8 cellular contexts compared by ENCODE assay signal in genomic region chr14:49634547-49635334, GRCh38. TPM values are rescaled to one million over a fixed set of nuclear protein-coding genes. Genes with fewer than 3 reads are reported as not detected.
DNase-seq lines count a peak whose midpoint lies in the region; ATAC-seq, FAIRE-seq and TF ChIP-seq lines count a peak whose summit lies in the region.

TSS of gene DNAAF2 (minus strand) at chr14:49635244. CDS start at chr14:49635149, 95 bp downstream.

- H3K27me3 ChIP-seq in BLaER1 treated with 17β-estradiol and CSF1 and Interleukin-3, amounts not matched to agents 10 nM and 100 nM = no peaks in the 10 kb centered on the region
- H3K27me3 ChIP-seq in H1 (replicated peaks in 1 of 4; ENCODE audit: control insufficient read depth in 3 of 4, extremely low read depth in 1 of 4, insufficient read depth in 3 of 4, low read length in 3 of 4) = no peaks in the 10 kb centered on the region

- peaks cover 47% of the 10 kb centered on the region for H3K4me1 Mint-ChIP-seq in activated CD8-positive, alpha-beta memory T cell treated with anti-CD3 and anti-CD28 coated beads, Interleukin-2, amount 10 ng/mL, durations not matched to agents 7 days and 5 days
- H3K4me1 Mint-ChIP-seq in mesothelial cell of epicardium = peaks cover 38% of the 10 kb centered on the region

- no peak within 1 kb of the TSS for H3K14ac ChIP-seq in H1 (ENCODE audit: insufficient read length)

- H2AK5ac ChIP-seq in H1 (ENCODE audit: low read depth, low read length) = no peak within 1 kb of the TSS

- H4K8ac ChIP-seq in H1 (ENCODE audit: extremely low read depth, insufficient read depth, low read length) = peak within 1 kb of the TSS; percentile 96

- H3K18ac ChIP-seq in H1 (ENCODE audit: extremely low read depth, low read length) = peak within 1 kb of the TSS; percentile 99

- no peak within 1 kb of the TSS for H2BK120ac ChIP-seq in H1 (replicated peaks; ENCODE audit: low read depth, low read length)

- H4K5ac ChIP-seq in H1 (ENCODE audit: insufficient read length, low read depth, low read length) = peak within 1 kb of the TSS; percentile 96

- peaks cover 11% of the 10 kb centered on the region; the same call in 1 of the 2 replicates for H3K23me2 ChIP-seq in H1 (ENCODE audit: low read depth, low read length)

- peaks cover 26% of the 10 kb centered on the region for H3K36me3 Mint-ChIP-seq in activated CD8-positive, alpha-beta memory T cell treated with anti-CD3 and anti-CD28 coated beads, Interleukin-2, amount 10 ng/mL, durations not matched to agents 7 days and 5 days
- H3K36me3 Mint-ChIP-seq in mesothelial cell of epicardium = peaks cover 6% of the 10 kb centered on the region

- TF ChIP-seq EP300 in H1 (IDR thresholded peaks at IDR 0.05; ENCODE audit: borderline replicate concordance in 1 of 2, low read depth in 2 of 2, low read length in 2 of 2) = no peak

- TF ChIP-seq RAD21 in H1 (IDR thresholded peaks at IDR 0.05 in 1 of 2, conservative IDR thresholded peaks at IDR 0.05 in 1 of 2; ENCODE audit: low read depth in 2 of 2, low read length in 2 of 2) = no peak

- peak within 1 kb of the TSS; percentile 87 for H3K4me3 Mint-ChIP-seq in activated CD8-positive, alpha-beta memory T cell treated with anti-CD3 and anti-CD28 coated beads, Interleukin-2, amount 10 ng/mL, durations not matched to agents 7 days and 5 days
- H3K4me3 Mint-ChIP-seq in mesothelial cell of epicardium = peak within 1 kb of the TSS; percentile 94

- H2BK15ac ChIP-seq in H1 (ENCODE audit: low read length) = no peak within 1 kb of the TSS

- 0 out of 2 replicates have a peak, but pooled peaks cover 6% of the 10 kb centered on the region for H3K79me1 ChIP-seq in H1 (ENCODE audit: low read depth, low read length)

- H3K56ac ChIP-seq in H1 (replicated peaks; ENCODE audit: insufficient read length, low read depth, low read length) = peak within 1 kb of the TSS; percentile 97

- H3K23ac ChIP-seq in H1 (ENCODE audit: insufficient read length) = no peak within 1 kb of the TSS

- peaks cover 30 to 56% (median 41%) of the 10 kb centered on the region in 10 experiments for H3K4me1 ChIP-seq in BLaER1 treated with 17β-estradiol and CSF1 and Interleukin-3, amounts not matched to agents 10 nM and 100 nM
- H3K4me1 ChIP-seq in H1 (replicated peaks in 1 of 4; ENCODE audit: control insufficient read depth in 3 of 4, insufficient read depth in 4 of 4, low read length in 3 of 4) = no peaks in the 10 kb centered on the region

- H3K9me3 Mint-ChIP-seq in activated CD8-positive, alpha-beta memory T cell treated with anti-CD3 and anti-CD28 coated beads, Interleukin-2, amount 10 ng/mL, durations not matched to agents 7 days and 5 days (ENCODE audit: low read depth) = no peaks in the 10 kb centered on the region
- no peaks in the 10 kb centered on the region for H3K9me3 Mint-ChIP-seq in mesothelial cell of epicardium

- H3K9me3 ChIP-seq in BLaER1 treated with 17β-estradiol and CSF1 and Interleukin-3, amounts not matched to agents 10 nM and 100 nM (replicated peaks in 1 of 11) = no peaks in the 10 kb centered on the region
- no peaks in the 10 kb centered on the region for H3K9me3 ChIP-seq in H1 (ENCODE audit: insufficient read depth in 2 of 2, low read depth in 1 of 2, low read length in 1 of 2)

- DNase-seq in NCI-H748 treated with DMSO at 0.1 percent for 48 hours (lab: John Stamatoyannopoulos, UW) (peak; percentile 61), H1 (ENCODE audit: low read depth in 1 of 2, low spot score in 2 of 2) (peak in 1 of 2 experiments; percentile 67), mesothelial cell of epicardium (ENCODE audit: low spot score in 2 of 2, unreplicated experiment in 2 of 2) (peak; percentile 54 to 77)
- DNase-seq in activated CD8-positive, alpha-beta memory T cell treated with anti-CD3 and anti-CD28 coated beads, Interleukin-2, amount 10 ng/mL, durations not matched to agents 7 days and 5 days = peak; percentile 78
- DNase-seq in stimulated activated CD8-positive, alpha-beta memory T cell treated with anti-CD3 and anti-CD28 coated beads, Interleukin-4, amount 100 ng/mL, for 24 hours (ENCODE audit: low read depth) = peak; percentile 32

- H3K4me2 ChIP-seq in BLaER1 treated with 17β-estradiol and CSF1 and Interleukin-3, amounts not matched to agents 10 nM and 100 nM = peak within 1 kb of the TSS; percentile 76 to 95 (median 89)
- peak within 1 kb of the TSS; percentile 72 to 93 for H3K4me2 ChIP-seq in H1 (ENCODE audit: insufficient read depth in 1 of 2, low read depth in 2 of 2, low read length in 2 of 2)

- H4K91ac ChIP-seq in H1 (replicated peaks; ENCODE audit: insufficient read length, low read length) = peak within 1 kb of the TSS; percentile 89

- H2BK12ac ChIP-seq in H1 (ENCODE audit: low read depth, low read length) = peak within 1 kb of the TSS; percentile 17; the same call in 1 of the 2 replicates

- CTCF ChIA-PET in activated CD8-positive, alpha-beta memory T cell treated with anti-CD3 and anti-CD28 coated beads, Interleukin-2, amount 10 ng/mL, durations not matched to agents 7 days and 5 days (lab: Charles Lee) = interaction anchor here (0.8 to 2.6 kb wide), 29 partner anchors 8 to 686 kb away, joined by 3 to 32 read pairs (median 5); partner anchors contain the start of genes KLHDC1, KLHDC2, LRR1 and MGAT2
- CTCF ChIA-PET in H1 (lab: Charles Lee; ENCODE audit: partially characterized antibody) = interaction anchor here (0.6 to 2.5 kb wide), 12 partner anchors 9 to 217 kb away, joined by 3 to 16 read pairs (median 5); partner anchors contain the start of genes KLHDC2, MGAT2, NEMF and RPL36AL

- H3K27me3 Mint-ChIP-seq in activated CD8-positive, alpha-beta memory T cell treated with anti-CD3 and anti-CD28 coated beads, Interleukin-2, amount 10 ng/mL, durations not matched to agents 7 days and 5 days = no peaks in the 10 kb centered on the region
- no peaks in the 10 kb centered on the region for H3K27me3 Mint-ChIP-seq in mesothelial cell of epicardium (ENCODE audit: low read depth)

- POLR2A ChIA-PET in H1 (lab: Charles Lee; ENCODE audit: partially characterized antibody) = interaction anchor here (0.5 to 4.5 kb wide), 22 partner anchors 9 to 501 kb away, joined by 3 to 47 read pairs (median 6); partner anchors contain the start of genes KLHDC1, KLHDC2, LRR1 and MGAT2

- H3K79me2 ChIP-seq in H1 (ENCODE audit: control insufficient read depth in 1 of 2, insufficient read depth in 2 of 2, low read length in 2 of 2) = peaks cover 5 to 79% of the 10 kb centered on the region in 2 experiments; a peak in 3 of 4 replicates

- peaks cover 29 to 50% (median 37%) of the 10 kb centered on the region in 11 experiments for H3K36me3 ChIP-seq in BLaER1 treated with 17β-estradiol and CSF1 and Interleukin-3, amounts not matched to agents 10 nM and 100 nM
- peaks cover 0 to 17% (median 0%) of the 10 kb centered on the region in 4 experiments; a peak in 1 of 8 replicates for H3K36me3 ChIP-seq in H1 (ENCODE audit: control insufficient read depth in 2 of 4, insufficient read depth in 4 of 4, low read length in 3 of 4)

- peak in 1 of 2 experiments; percentile 40; a peak in 2 of 3 replicates for TF ChIP-seq POLR2A in H1 (IDR thresholded peaks at IDR 0.05; ENCODE audit: control extremely low read depth in 1 of 2, low read depth in 2 of 2, low read length in 2 of 2)

- H3K27ac Mint-ChIP-seq in activated CD8-positive, alpha-beta memory T cell treated with anti-CD3 and anti-CD28 coated beads, Interleukin-2, amount 10 ng/mL, durations not matched to agents 7 days and 5 days = peak within 1 kb of the TSS; percentile 94
- peak within 1 kb of the TSS; percentile 99 for H3K27ac Mint-ChIP-seq in mesothelial cell of epicardium

- peak within 1 kb of the TSS; percentile 90 to 97 (median 96) for H3K27ac ChIP-seq in BLaER1 treated with 17β-estradiol and CSF1 and Interleukin-3, amounts not matched to agents 10 nM and 100 nM
- peak within 1 kb of the TSS; percentile 95 for H3K27ac ChIP-seq in H1 (ENCODE audit: low read depth, low read length)

- peak; percentile 38 for ATAC-seq in GM19395 (IDR thresholded peaks at IDR 0.05; ENCODE audit: unreplicated experiment)
- ATAC-seq in HG03469 (IDR thresholded peaks at IDR 0.05; ENCODE audit: unreplicated experiment) = peak; percentile 21
- peak; percentile 45 for ATAC-seq in activated CD8-positive, alpha-beta memory T cell treated with anti-CD3 and anti-CD28 coated beads, Interleukin-2, amount 10 ng/mL, durations not matched to agents 7 days and 5 days

- peaks cover 23 to 75% (median 56%) of the 10 kb centered on the region in 11 experiments; a peak in 20 of 22 replicates for H4K20me1 ChIP-seq in BLaER1 treated with 17β-estradiol and CSF1 and Interleukin-3, amounts not matched to agents 10 nM and 100 nM
- peaks cover 4 to 8% of the 10 kb centered on the region in 2 experiments for H4K20me1 ChIP-seq in H1 (replicated peaks in 1 of 2; ENCODE audit: control insufficient read depth in 1 of 2, insufficient read depth in 2 of 2, low read length in 2 of 2)

- peak within 1 kb of the TSS; percentile 96 for H3K4ac ChIP-seq in H1 (replicated peaks; ENCODE audit: insufficient read length, low read depth, low read length)

- H2BK5ac ChIP-seq in H1 (ENCODE audit: low read depth, low read length) = peak within 1 kb of the TSS; percentile 95

- no peak for FAIRE-seq in H1 (lab: Jason Lieb, UNC)

- H3K9ac ChIP-seq in BLaER1 treated with 17β-estradiol and CSF1 and Interleukin-3, amounts not matched to agents 10 nM and 100 nM = peak within 1 kb of the TSS; percentile 90 to 97 (median 96)
- peak within 1 kb of the TSS; percentile 91 to 98 (median 98) for H3K9ac ChIP-seq in H1 (replicated peaks in 1 of 4; ENCODE audit: extremely low read depth in 1 of 4, low read depth in 3 of 4, low read length in 3 of 4)

- TF ChIP-seq CTCF in H1 (IDR thresholded peaks at IDR 0.05; ENCODE audit: control extremely low read depth in 1 of 3, insufficient read depth in 1 of 3, low read depth in 1 of 3, low read length in 3 of 3) = no peak
- TF ChIP-seq CTCF in mesothelial cell of epicardium (IDR thresholded peaks at IDR 0.05; ENCODE audit: unreplicated experiment) = no peak

- H2BK20ac ChIP-seq in H1 (ENCODE audit: low read length) = no peak within 1 kb of the TSS

- H3K4me3 ChIP-seq in BLaER1 treated with 17β-estradiol and CSF1 and Interleukin-3, amounts not matched to agents 10 nM and 100 nM = peak within 1 kb of the TSS; percentile 77 to 99 (median 94)
- peak within 1 kb of the TSS; percentile 88 to 98 (median 94) for H3K4me3 ChIP-seq in H1 (ENCODE audit: extremely low read depth in 1 of 4, insufficient read depth in 2 of 4, low read depth in 3 of 4, low read length in 4 of 4)

- WGBS in H1 (ENCODE audit: extremely low coverage in 1 of 2, insufficient coverage in 1 of 2, insufficient read length in 1 of 2, insufficient replicate concordance in 2 of 2, low coverage in 1 of 2, low lambda C conversion rate in 2 of 2, missing lambda C conversion rate in 1 of 2), 2 experiments = 0% methylated on average over 78 of the region's 80 CpGs; no CpG with 5 or more reads in 1 of the 2 experiments

- H2AFZ ChIP-seq in H1 (ENCODE audit: low read length) = peak within 1 kb of the TSS; percentile 91; the same call in 1 of the 2 replicates

RNA-seq across cellular contexts. Expression of gene DNAAF2, which starts in this region (rescaled TPM):
- 10 to 100 TPM in 1 of 2 experiments, 1 to 10 TPM in 1; 8.7 to 11.5 TPM for total RNA-seq in activated CD8-positive, alpha-beta memory T cell treated with anti-CD3 and anti-CD28 coated beads, Interleukin-2, amount 10 ng/mL, durations not matched to agents 7 days and 5 days
- 27.5 and 30.0 TPM in 2 replicates for total RNA-seq in H1 (2021; fragmentation: NEBNext Ultra II Directional; extraction: Animal tissue kit (Norgen Biotek cat#: 25700))
- polyA plus RNA-seq in H1 (2011; rRNA removed) = 12.2 and 13.1 TPM in 2 replicates
- 19.4 TPM for polyA plus RNA-seq in H1 (2011; cell fraction: cytosol; rRNA removed)
- 8.6 TPM for polyA plus RNA-seq in H1 (2011; cell fraction: nucleus; rRNA removed)
- polyA plus RNA-seq in H1 (2012, experiment 1 of 2) = 15.7 to 25.0 TPM (median 17.1 TPM) in 4 replicates
- 5.3 TPM for polyA plus RNA-seq in H1 (2012, experiment 2 of 2)
- 14.7 TPM for polyA plus RNA-seq in H1 (2013, experiment 1 of 2)
- polyA plus RNA-seq in H1 (2013, experiment 2 of 2) = 14.4 TPM
- 4.5 and 5.9 TPM in 2 replicates for polyA minus RNA-seq in H1 (2011; rRNA and poly(A)+ RNA removed)
- 10.2 TPM for polyA minus RNA-seq in H1 (2011; cell fraction: cytosol; rRNA and poly(A)+ RNA removed)
- polyA minus RNA-seq in H1 (2011; cell fraction: nucleus; rRNA and poly(A)+ RNA removed) = 10.3 TPM
- total RNA-seq in mesothelial cell of epicardium = 10.8 to 11.8 TPM (median 11.5 TPM) in 3 replicates
